ENCODE assay signal across 11 cellular contexts in genomic region chr11:134272381-134273316, GRCh38. TPM values are rescaled to one million over a fixed set of nuclear protein-coding genes. Genes with fewer than 3 reads are reported as not detected.
DNase-seq lines count a peak whose midpoint lies in the region; ATAC-seq and TF ChIP-seq lines count a peak whose summit lies in the region.
"Had no signal": no experiment of that assay in that cellular context is flagged by ENCODE, and none has a peak within 500 bp of the region (broad histone marks: within the 10 kb centered on the region; RNA-seq: fewer than 3 reads in every experiment).

No MANE protein-coding gene starts in this region.

- no peaks in the 10 kb centered on the region for H3K9me3 ChIP-seq in cardiac muscle cell (ENCODE audit: low read depth)
- H3K9me3 ChIP-seq in body of pancreas = no peaks in the 10 kb centered on the region

- DNase-seq in activated naive CD8-positive, alpha-beta T cell treated with anti-CD3 and anti-CD28 coated beads, Interleukin-2, amount 50 U/mL, for 24 hours = no peak
- DNase-seq in NCI-H345 treated with DMSO at 0.1 percent for 48 hours (lab: John Stamatoyannopoulos, UW; ENCODE audit: unreplicated experiment) (peak; percentile 58), cardiac muscle cell (ENCODE audit: low read depth in 1 of 2, low spot score in 1 of 2) (peak; percentile 56 to 76), type B pancreatic cell (ENCODE audit: extremely low spot score, unreplicated experiment) (peak; percentile 32), body of pancreas (no peak)
- DNase-seq: effector CD4-positive, alpha-beta T cell; stimulated activated naive B cell treated with anti-CD40 and anti-IgM and Interleukin-4, amounts not matched to agents 10 μg/mL and 1 μg/mL and 100 μg/mL, for 72 hours had no signal

- intact Hi-C loops in body of pancreas (cut with DNase I) = no loop called here

- H3K36me3 Mint-ChIP-seq in activated naive CD8-positive, alpha-beta T cell = peaks cover 6% of the 10 kb centered on the region
- H3K36me3 Mint-ChIP-seq in activated naive CD8-positive, alpha-beta T cell treated with anti-CD3 and anti-CD28 coated beads, Interleukin-2, amount 50 U/mL, for 24 hours (ENCODE audit: low read depth) = peaks cover 4% of the 10 kb centered on the region
- no peaks in the 10 kb centered on the region for H3K36me3 Mint-ChIP-seq in type B pancreatic cell
- H3K36me3 Mint-ChIP-seq: stimulated activated naive B cell treated with anti-CD40 and anti-IgM and Interleukin-4, amounts not matched to agents 10 μg/mL and 1 μg/mL and 100 μg/mL, for 72 hours had no signal

- peaks cover 2% of the 10 kb centered on the region for H3K27me3 Mint-ChIP-seq in activated naive CD8-positive, alpha-beta T cell
- H3K27me3 Mint-ChIP-seq in activated naive CD8-positive, alpha-beta T cell treated with anti-CD3 and anti-CD28 coated beads, Interleukin-2, amount 50 U/mL, for 24 hours = peaks cover 11% of the 10 kb centered on the region
- peaks cover 81% of the 10 kb centered on the region for H3K27me3 Mint-ChIP-seq in type B pancreatic cell

- H3K9me3 Mint-ChIP-seq in activated naive CD8-positive, alpha-beta T cell (ENCODE audit: low read depth) = no peaks in the 10 kb centered on the region
- no peaks in the 10 kb centered on the region for H3K9me3 Mint-ChIP-seq in activated naive CD8-positive, alpha-beta T cell treated with anti-CD3 and anti-CD28 coated beads, Interleukin-2, amount 50 U/mL, for 24 hours
- H3K9me3 Mint-ChIP-seq in type B pancreatic cell = no peaks in the 10 kb centered on the region
- H3K9me3 Mint-ChIP-seq: stimulated activated naive B cell treated with anti-CD40 and anti-IgM and Interleukin-4, amounts not matched to agents 10 μg/mL and 1 μg/mL and 100 μg/mL, for 72 hours had no signal

- TF ChIP-seq POLR2A in body of pancreas (IDR thresholded peaks at IDR 0.05) = no peak

- no peaks in the 10 kb centered on the region for H3K36me3 ChIP-seq in cardiac muscle cell
- H3K36me3 ChIP-seq in body of pancreas (replicated peaks in 1 of 2; ENCODE audit: insufficient read depth in 1 of 2, low read depth in 2 of 2) = no peaks in the 10 kb centered on the region

- H3K27ac ChIP-seq in cardiac muscle cell = no peak overlapping the region
- no peak overlapping the region for H3K27ac ChIP-seq in body of pancreas
- H3K27ac ChIP-seq: skin epidermis had no signal

- ATAC-seq in activated naive CD8-positive, alpha-beta T cell treated with anti-CD3 and anti-CD28 coated beads, Interleukin-2, amount 50 U/mL, for 24 hours = no peak
- ATAC-seq in HG02840 (IDR thresholded peaks at IDR 0.05; ENCODE audit: low FRiP score, unreplicated experiment) = no peak
- no peak for ATAC-seq in HG03159 (IDR thresholded peaks at IDR 0.05; ENCODE audit: unreplicated experiment)
- no peak for ATAC-seq in body of pancreas
- ATAC-seq: stimulated activated naive B cell treated with anti-CD40 and anti-IgM and Interleukin-4, amounts not matched to agents 10 μg/mL and 1 μg/mL and 100 μg/mL, for 72 hours had no signal

- TF ChIP-seq CTCF in cardiac muscle cell (IDR thresholded peaks at IDR 0.05; ENCODE audit: low read depth, low read length) (no peak), type B pancreatic cell (conservative IDR thresholded peaks at IDR 0.05) (no peak), body of pancreas (IDR thresholded peaks at IDR 0.05) (no peak)

- WGBS in body of pancreas, 2 donors = 33 to 34% methylated on average over 18 of the region's 18 CpGs

- H3K27ac Mint-ChIP-seq in activated naive CD8-positive, alpha-beta T cell = no peak overlapping the region
- H3K27ac Mint-ChIP-seq in activated naive CD8-positive, alpha-beta T cell treated with anti-CD3 and anti-CD28 coated beads, Interleukin-2, amount 50 U/mL, for 24 hours = no peak overlapping the region
- peak overlapping the region; percentile 32 for H3K27ac Mint-ChIP-seq in type B pancreatic cell
- H3K27ac Mint-ChIP-seq: stimulated activated naive B cell treated with anti-CD40 and anti-IgM and Interleukin-4, amounts not matched to agents 10 μg/mL and 1 μg/mL and 100 μg/mL, for 72 hours had no signal

- peak overlapping the region; percentile 25 for H3K4me3 Mint-ChIP-seq in activated naive CD8-positive, alpha-beta T cell
- H3K4me3 Mint-ChIP-seq in activated naive CD8-positive, alpha-beta T cell treated with anti-CD3 and anti-CD28 coated beads, Interleukin-2, amount 50 U/mL, for 24 hours = no peak overlapping the region
- H3K4me3 Mint-ChIP-seq in type B pancreatic cell = no peak overlapping the region
- H3K4me3 Mint-ChIP-seq: stimulated activated naive B cell treated with anti-CD40 and anti-IgM and Interleukin-4, amounts not matched to agents 10 μg/mL and 1 μg/mL and 100 μg/mL, for 72 hours had no signal

- H3K4me1 Mint-ChIP-seq in activated naive CD8-positive, alpha-beta T cell (ENCODE audit: low read depth) = peaks cover 55% of the 10 kb centered on the region
- H3K4me1 Mint-ChIP-seq in activated naive CD8-positive, alpha-beta T cell treated with anti-CD3 and anti-CD28 coated beads, Interleukin-2, amount 50 U/mL, for 24 hours = peaks cover 45% of the 10 kb centered on the region
- H3K4me1 Mint-ChIP-seq in type B pancreatic cell (ENCODE audit: unreplicated experiment) = peaks cover 16% of the 10 kb centered on the region

- no peak overlapping the region for H3K4me3 ChIP-seq in cardiac muscle cell
- H3K4me3 ChIP-seq in body of pancreas = no peak overlapping the region
- H3K4me3 ChIP-seq: skin epidermis had no signal

- H3K4me1 ChIP-seq in cardiac muscle cell (ENCODE audit: low read depth) (no peaks in the 10 kb centered on the region), body of pancreas (peaks cover 17% of the 10 kb centered on the region)

- peaks cover 48% of the 10 kb centered on the region for H3K27me3 ChIP-seq in cardiac muscle cell
- H3K27me3 ChIP-seq in body of pancreas = peaks cover 0 to 28% of the 10 kb centered on the region in 2 donors

RNA-seq across cellular contexts. Expression of gene GLB1L3, which starts 3.5 kb away (rescaled TPM):
- total RNA-seq in cardiac muscle cell (not detected in 2 replicates), type B pancreatic cell (ENCODE audit: low replicate concordance) (not detected in 2 replicates), body of pancreas (1 to 10 TPM in 1 of 2 donors, not detected in 1; 1.3 TPM)
- not detected in 2 replicates for polyA plus RNA-seq in cardiac muscle cell

RNA-seq across cellular contexts. Expression of gene ACAD8, which starts 19.3 kb away (rescaled TPM):
- total RNA-seq in cardiac muscle cell = 45.7 and 55.7 TPM in 2 replicates
- 52.4 and 70.4 TPM in 2 replicates for polyA plus RNA-seq in cardiac muscle cell
- 26.4 and 29.8 TPM in 2 replicates for total RNA-seq in type B pancreatic cell (ENCODE audit: low replicate concordance)
- 10 to 100 TPM; 30.9 to 39.2 TPM for total RNA-seq in body of pancreas

RNA-seq across cellular contexts. Expression of gene THYN1, which starts 19.5 kb away (rescaled TPM):
- total RNA-seq in cardiac muscle cell = 87.4 and 90.2 TPM in 2 replicates
- 123 and 145 TPM in 2 replicates for polyA plus RNA-seq in cardiac muscle cell
- total RNA-seq in type B pancreatic cell (ENCODE audit: low replicate concordance) = 28.7 and 44.3 TPM in 2 replicates
- total RNA-seq in body of pancreas = 10 to 100 TPM; 17.8 to 25.7 TPM

RNA-seq across cellular contexts. Expression of gene VPS26B, which starts 48.2 kb away (rescaled TPM):
- total RNA-seq in cardiac muscle cell = 49.4 and 56.5 TPM in 2 replicates
- polyA plus RNA-seq in cardiac muscle cell = 43.9 and 46.9 TPM in 2 replicates
- total RNA-seq in type B pancreatic cell (ENCODE audit: low replicate concordance) = 32.5 and 43.6 TPM in 2 replicates
- 10 to 100 TPM; 23.7 to 34.8 TPM for total RNA-seq in body of pancreas

RNA-seq across cellular contexts. Expression of gene NCAPD3, which starts 48.9 kb away (rescaled TPM):
- total RNA-seq in cardiac muscle cell = 17.1 and 19.0 TPM in 2 replicates
- 12.6 and 20.8 TPM in 2 replicates for polyA plus RNA-seq in cardiac muscle cell
- 18.0 and 33.9 TPM in 2 replicates for total RNA-seq in type B pancreatic cell (ENCODE audit: low replicate concordance)
- 10 to 100 TPM in 1 of 2 donors, 1 to 10 TPM in 1; 4.7 to 10.9 TPM for total RNA-seq in body of pancreas

Comparison
In these comparisons a context has a peak if more than half of its experiments do, and no peak if none do; other contexts are left out.
1. DNase-seq: peak in NCI-H345 treated with DMSO at 0.1 percent for 48 hours (single experiment), cardiac muscle cell (2 of 2) and type B pancreatic cell (single experiment); none in activated naive CD8-positive, alpha-beta T cell treated with anti-CD3 and anti-CD28 coated beads, Interleukin-2, amount 50 U/mL, for 24 hours (single experiment) and body of pancreas (0 of 4).